7 cellular contexts compared by ENCODE assay signal in genomic region chr1:206317878-206318514, GRCh38.
DNase-seq lines count a peak whose midpoint lies in the region; ATAC-seq and TF ChIP-seq lines count a peak whose summit lies in the region.
"Not testable (repeated sequence)": the region's sequence is repeated elsewhere in the genome, so short reads cannot be mapped to it uniquely, and the experiment has no call there.

No MANE protein-coding gene starts in this region.

- in situ Hi-C loops in Panc1 (cut with HindIII; ENCODE audit: low pct_unique_long_range_greater_than_20kb, low sequenced_read_pairs) = not testable (repeated sequence)

- H3K4me2 ChIP-seq in DND-41 (ENCODE audit: insufficient read depth, low read length); Karpas-422 (ENCODE audit: low read depth, low read length, poor library complexity, severe bottlenecking): not testable (repeated sequence)

- not testable (repeated sequence) for H3K9me2 ChIP-seq in Karpas-422 (replicated peaks; ENCODE audit: insufficient read depth, low read length)

- not testable (repeated sequence) for H3K4me3 ChIP-seq in DND-41 (ENCODE audit: low read depth in 1 of 2, low read length in 2 of 2); Karpas-422 (ENCODE audit: low read length); Panc1 (ENCODE audit: low read depth in 2 of 2, low read length in 2 of 2)

- BruUV-seq in Panc1 (replicated peaks; lab: Mats Ljungman, UMichigan) = not testable (repeated sequence)

- H3K36me3 ChIP-seq in DND-41 (ENCODE audit: insufficient read depth, low read length); Karpas-422 (ENCODE audit: insufficient read depth, low read length); Panc1 (ENCODE audit: control insufficient read depth, insufficient read depth, low read length): not testable (repeated sequence)

- H3K4me1 Mint-ChIP-seq in memory B cell = not testable (repeated sequence)

- H3K36me3 Mint-ChIP-seq in memory B cell = not testable (repeated sequence)

- not testable (repeated sequence) for H3K27me3 ChIP-seq in DND-41 (ENCODE audit: insufficient read depth, low read length, poor library complexity); Karpas-422 (ENCODE audit: low read length); Panc1 (ENCODE audit: control insufficient read depth, insufficient read depth, low read length)

- not testable (repeated sequence) for H3K27ac ChIP-seq in DND-41 (ENCODE audit: low read length); Karpas-422 (ENCODE audit: low read length); Panc1 (ENCODE audit: low read length)

- H3K9me3 Mint-ChIP-seq in memory B cell = not testable (repeated sequence)

- H3K27me3 Mint-ChIP-seq in memory B cell = not testable (repeated sequence)

- not testable (repeated sequence) for H4K20me1 ChIP-seq in DND-41 (ENCODE audit: insufficient read depth, low read length); Karpas-422 (ENCODE audit: insufficient read depth, low read depth, low read length)

- H3K9ac ChIP-seq in DND-41 (ENCODE audit: low read depth, low read length); Karpas-422 (ENCODE audit: low read length): not testable (repeated sequence)

- H3K9me3 ChIP-seq in DND-41 (ENCODE audit: insufficient read depth, low read length, severe bottlenecking); Karpas-422 (ENCODE audit: low read length); Panc1 (ENCODE audit: control insufficient read depth, insufficient read depth, low read depth, low read length): not testable (repeated sequence)

- not testable (repeated sequence) for H2AFZ ChIP-seq in DND-41 (ENCODE audit: low read depth, low read length); Karpas-422 (ENCODE audit: low read length)

- DNase-seq in DND-41; Panc1 (ENCODE audit: low read depth, low spot score); left ventricle myocardium superior; memory B cell (ENCODE audit: low spot score in 2 of 2); sciatic nerve (ENCODE audit: low spot score): not testable (repeated sequence)
- peak; percentile 12 for DNase-seq in Karpas-422
- DNase-seq in cerebellar cortex (ENCODE audit: low spot score) = peak; percentile 7

- H3K27ac Mint-ChIP-seq in memory B cell = not testable (repeated sequence)

- not testable (repeated sequence) for H3K4me1 ChIP-seq in DND-41 (ENCODE audit: insufficient read depth, low read length); Karpas-422 (ENCODE audit: low read length); Panc1 (ENCODE audit: control insufficient read depth, insufficient read depth, low read length)

- ATAC-seq in DND-41 (ENCODE audit: insufficient read depth, low read depth) (peak; percentile 82), Panc1 (peak; percentile 39; the same call in 1 of the 2 replicates), left ventricle myocardium superior (peak; percentile 14), memory B cell (ENCODE audit: low read depth) (peak; percentile 34), sciatic nerve (peak; percentile 67)

- H3K79me2 ChIP-seq in DND-41 (ENCODE audit: insufficient read depth, low read length); Karpas-422 (ENCODE audit: low read length): not testable (repeated sequence)

- intact Hi-C loops in Panc1 (cut with micrococcal nuclease; ENCODE audit: unreplicated experiment); left ventricle myocardium superior (cut with micrococcal nuclease); sciatic nerve (cut with DNase I): not testable (repeated sequence)

- H3K4me3 Mint-ChIP-seq in memory B cell = not testable (repeated sequence)

- POLR2A ChIA-PET in Panc1 (lab: Charles Lee) = not testable (repeated sequence)

- CTCF ChIA-PET in Panc1 (lab: Charles Lee) = not testable (repeated sequence)

- TF ChIP-seq CTCF in DND-41 (IDR thresholded peaks at IDR 0.05; ENCODE audit: borderline replicate concordance, extremely low read depth, low read length, poor library complexity, severe bottlenecking); Panc1 (IDR thresholded peaks at IDR 0.05): not testable (repeated sequence)

Comparison
In these comparisons a context has a peak if more than half of its experiments do, and no peak if none do; other contexts are left out.
1. ATAC-seq: peak in every context shown above with its lines; median percentile 82 in DND-41; 67 in sciatic nerve; 39 in Panc1; 34 in memory B cell; 14 in left ventricle myocardium superior.